In genomic region chr3:9223683-9224082, GRCh38 we compare ENCODE assay signal across 17 cellular contexts.
"Had no signal": no experiment of that assay in that cellular context is flagged by ENCODE, and none has a peak within 500 bp of the region (broad histone marks: within the 10 kb centered on the region; RNA-seq: fewer than 3 reads in every experiment).

No MANE protein-coding gene starts in this region.

- H3K4me1 ChIP-seq: Peyer's patch, SJSA1 had no signal

- DNase-seq: KBM-7, MV-4-11, NCI-H1048, NCI-H1105, NCI-H1417 treated with DMSO at 0.1 percent for 48 hours, NCI-H146, NCI-H1694 treated with DMSO at 0.1 percent for 48 hours, NCI-H2081 treated with DMSO at 0.1 percent for 48 hours, NCI-H2227 treated with DMSO at 0.1 percent for 48 hours, NCI-H510A, NCI-H524 treated with DMSO at 0.1 percent for 48 hours, NCI-H774, PC-9, Peyer's patch, SHP77 treated with DMSO at 0.1 percent for 48 hours had no signal

- H3K27ac ChIP-seq: PC-9, Peyer's patch, SJSA1 had no signal

- H3K27me3 ChIP-seq: Peyer's patch, SJSA1 had no signal

- H3K4me2 ChIP-seq: PC-9 had no signal

- ATAC-seq: Right ventricle myocardium inferior had no signal

- H3K9me3 ChIP-seq: Peyer's patch, SJSA1 had no signal

- H3K36me3 ChIP-seq: Peyer's patch, SJSA1 had no signal

- H3K4me3 ChIP-seq: PC-9, Peyer's patch, SJSA1 had no signal

- H2AFZ ChIP-seq: PC-9 had no signal
